29 cellular contexts compared by ENCODE assay signal in genomic region chr17:9929873-9930272, GRCh38. TPM values are rescaled to one million over a fixed set of nuclear protein-coding genes. Genes with fewer than 3 reads are reported as not detected.
DNase-seq lines count a peak whose midpoint lies in the region; ATAC-seq and TF ChIP-seq lines count a peak whose summit lies in the region.
"Had no signal": no experiment of that assay in that cellular context is flagged by ENCODE, and none has a peak within 500 bp of the region (broad histone marks: within the 10 kb centered on the region; RNA-seq: fewer than 3 reads in every experiment).

No MANE protein-coding gene starts in this region.

- H3K36me3 ChIP-seq in left ventricle myocardium inferior (peaks cover 26% of the 10 kb centered on the region), gastroesophageal sphincter (peaks cover 0 to 45% of the 10 kb centered on the region in 2 donors), gastrocnemius medialis (no peaks in the 10 kb centered on the region)

- H3K27me3 ChIP-seq in left ventricle myocardium inferior (ENCODE audit: low read depth) (no peaks in the 10 kb centered on the region), gastroesophageal sphincter (no peaks in the 10 kb centered on the region), gastrocnemius medialis (peaks cover 0 to 6% (median 6%) of the 10 kb centered on the region in 3 donors)
- H3K27me3 ChIP-seq: BLaER1 treated with 17β-estradiol and CSF1 and Interleukin-3, amounts not matched to agents 10 nM and 100 nM had no signal

- TF ChIP-seq CTCF in left ventricle myocardium inferior (IDR thresholded peaks at IDR 0.05; ENCODE audit: borderline replicate concordance): no peak
- TF ChIP-seq CTCF in gastroesophageal sphincter (IDR thresholded peaks at IDR 0.05): no peak
- no peak for TF ChIP-seq CTCF in gastrocnemius medialis (IDR thresholded peaks at IDR 0.05 in 4 of 5, conservative IDR thresholded peaks at IDR 0.05 in 1 of 5)

- DNase-seq in left ventricle myocardium inferior (no peak), cardiac septum (ENCODE audit: low spot score) (no peak), gastrocnemius medialis (no peak), germinal center (ENCODE audit: low spot score) (no peak), DMS153 (lab: John Stamatoyannopoulos, UW) (no peak), 8988T (no peak)
- DNase-seq: AML-193; CD4-positive, alpha-beta T cell; DMS53; H9; MV-4-11; NCI-H1105; NCI-H1694; NCI-H2081; NCI-H226; NCI-H510A; NCI-H69; RPMI8226; SHP77 treated with DMSO at 0.1 percent for 48 hours had no signal

- peak overlapping the region; percentile 44 for H3K27ac ChIP-seq in left ventricle myocardium inferior (replicated peaks)
- peak overlapping the region in 1 of 4 donors; percentile 35 for H3K27ac ChIP-seq in gastroesophageal sphincter
- peak overlapping the region; percentile 25 to 47 (median 44) for H3K27ac ChIP-seq in gastrocnemius medialis

- in situ Hi-C loops in gastrocnemius medialis (cut with MboI; ENCODE audit: low sequenced_read_pairs in 4 of 4): loop anchor here in 1 of 4 donors (10.0 kb wide), 1 partner anchor 295 kb away; no protein-coding TSS in a partner anchor

- H3K4me1 ChIP-seq in left ventricle myocardium inferior (peaks cover 3% of the 10 kb centered on the region), gastroesophageal sphincter (peaks cover 0 to 18% (median 1%) of the 10 kb centered on the region in 3 donors), gastrocnemius medialis (no peaks in the 10 kb centered on the region)

- TF ChIP-seq POLR2A in gastroesophageal sphincter (IDR thresholded peaks at IDR 0.05) (no peak), gastrocnemius medialis (IDR thresholded peaks at IDR 0.05) (no peak)

- 46 to 62% methylated on average over 6 to 7 of the region's 8 CpGs for WGBS in gastroesophageal sphincter (ENCODE audit: low coverage in 1 of 2), 2 donors

- H3K9me3 ChIP-seq in left ventricle myocardium inferior (replicated peaks) (no peaks in the 10 kb centered on the region), gastroesophageal sphincter (no peaks in the 10 kb centered on the region), gastrocnemius medialis (no peaks in the 10 kb centered on the region)
- H3K9me3 ChIP-seq: BLaER1 treated with 17β-estradiol and CSF1 and Interleukin-3, amounts not matched to agents 10 nM and 100 nM had no signal

- TF ChIP-seq EP300 in gastroesophageal sphincter (IDR thresholded peaks at IDR 0.05): no peak

- intact Hi-C loops in left ventricle myocardium inferior (cut with micrococcal nuclease): no loop called here
- intact Hi-C loops in cardiac septum (cut with DNase I): loop anchor here (5.0 kb wide), 1 partner anchor 297 kb away; no protein-coding TSS in a partner anchor
- intact Hi-C loops in gastrocnemius medialis (cut with DNase I; ENCODE audit: low total_unique reads): loop anchor here (2.0 kb wide), 1 partner anchor 53 kb away; no protein-coding TSS in a partner anchor

- ATAC-seq in gastroesophageal sphincter (peak; percentile 64), gastrocnemius medialis (peak in 1 of 2 donors; percentile 39)
- ATAC-seq: GM23338, HepG2, K562 had no signal

- H3K4me3 ChIP-seq in left ventricle myocardium inferior (no peak overlapping the region), gastroesophageal sphincter (no peak overlapping the region), gastrocnemius medialis (no peak overlapping the region)
- H3K4me3 ChIP-seq: BLaER1 treated with 17β-estradiol and CSF1 and Interleukin-3, amounts not matched to agents 10 nM and 100 nM; GM23338; K562 had no signal

RNA-seq across cellular contexts. Expression of gene RCVRN, which starts 24.8 kb away (rescaled TPM):
- total RNA-seq in left ventricle myocardium inferior (0.47 TPM), cardiac septum (0.70 TPM), gastroesophageal sphincter (under 1 TPM in 3 of 4 donors, not detected in 1; 0.27 to 0.81 (median 0.32) TPM), gastrocnemius medialis (not detected)
- total RNA-seq: CD4-positive, alpha-beta T cell; Daoy; G401; GM23338; H9; HepG2; HT1080; K562; LHCN-M2; MCF 10A had no signal
